ENCODE assay signal across 9 cellular contexts in the genomic region with DNA sequence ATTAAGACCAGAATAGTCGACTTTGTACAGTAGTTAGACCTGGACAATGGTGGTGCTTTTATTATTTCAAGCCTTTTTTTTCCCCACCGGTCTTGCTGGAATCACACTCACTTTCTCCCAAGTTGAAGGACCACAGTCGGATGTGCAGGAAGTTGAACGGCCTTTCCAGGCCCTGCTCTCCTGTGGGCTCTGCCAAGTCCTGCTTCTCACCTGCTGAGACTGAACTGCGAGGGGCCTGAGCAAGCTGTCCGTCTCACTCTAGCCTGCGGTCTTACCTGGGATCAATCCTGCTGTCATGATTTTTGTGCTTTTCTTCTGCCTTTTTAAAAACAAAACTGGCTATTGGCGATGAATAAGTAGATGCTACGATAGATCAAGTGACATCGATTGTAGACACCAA. TPM values are rescaled to one million over a fixed set of nuclear protein-coding genes. Genes with fewer than 3 reads are reported as not detected.
A peak's percentile ranks its signal among the peaks of the same experiment; 100 is the strongest.
DNase-seq lines count a peak whose midpoint lies in the region; ATAC-seq, FAIRE-seq and TF ChIP-seq lines count a peak whose summit lies in the region.
"Had no signal": no experiment of that assay in that cellular context is flagged by ENCODE, and none has a peak within 500 bp of the region (broad histone marks: within the 10 kb centered on the region; RNA-seq: fewer than 3 reads in every experiment).

No MANE protein-coding gene starts in this region.

- no peak overlapping the region for H2AFZ ChIP-seq in neuronal stem cell (ENCODE audit: low read length)

- H3K9me3 ChIP-seq in neuronal stem cell (replicated peaks in 1 of 2; ENCODE audit: control insufficient read depth in 2 of 2, insufficient read depth in 1 of 2, low read depth in 1 of 2, low read length in 2 of 2): no peaks in the 10 kb centered on the region
- H3K9me3 ChIP-seq: gastroesophageal sphincter had no signal

- H3K27me3 ChIP-seq in dorsolateral prefrontal cortex: no peaks in the 10 kb centered on the region
- H3K27me3 ChIP-seq in neuronal stem cell (ENCODE audit: control insufficient read depth in 3 of 3, insufficient read depth in 3 of 3, low read depth in 1 of 3, low read length in 3 of 3): no peaks in the 10 kb centered on the region
- H3K27me3 ChIP-seq: gastroesophageal sphincter had no signal

- ATAC-seq in HG02678 (IDR thresholded peaks at IDR 0.05; ENCODE audit: unreplicated experiment) (no peak), GM18870 (IDR thresholded peaks at IDR 0.05; ENCODE audit: unreplicated experiment) (no peak), left cardiac atrium (no peak)

- H3K4me3 ChIP-seq in dorsolateral prefrontal cortex (peak overlapping the region in 45 of 59 donors; percentile 61 to 91 (median 79)), neuronal stem cell (ENCODE audit: low read length in 2 of 2) (peak overlapping the region; percentile 73 to 97)

- H3K23ac ChIP-seq in neuronal stem cell (ENCODE audit: low read depth, low read length, poor library complexity): no peak overlapping the region

- FAIRE-seq in D721Med (lab: Jason Lieb, UNC): no peak

- peak overlapping the region in 6 of 59 donors; percentile 29 to 88 (median 73) for H3K27ac ChIP-seq in dorsolateral prefrontal cortex
- no peak overlapping the region for H3K27ac ChIP-seq in neuronal stem cell (replicated peaks; ENCODE audit: low read length)

- peak overlapping the region; percentile 6 for H2AK5ac ChIP-seq in neuronal stem cell (ENCODE audit: low read depth, low read length)

- H3K14ac ChIP-seq in neuronal stem cell (ENCODE audit: low read length): no peak overlapping the region

- no CpG with 5 or more reads among the region's 10 CpGs for WGBS in neuronal stem cell (ENCODE audit: extremely low coverage in 2 of 2, insufficient read length in 2 of 2, insufficient replicate concordance in 1 of 2), 2 donors

- H3K4ac ChIP-seq in neuronal stem cell (ENCODE audit: low read length): no peak overlapping the region

- H3K79me1 ChIP-seq in neuronal stem cell (ENCODE audit: low read depth, low read length): peaks cover 2% of the 10 kb centered on the region

- peaks cover 6 to 7% of the 10 kb centered on the region in 2 donors for H3K4me1 ChIP-seq in neuronal stem cell (ENCODE audit: control insufficient read depth in 2 of 2, insufficient read depth in 1 of 2, low read depth in 1 of 2, low read length in 2 of 2)

- H4K8ac ChIP-seq in neuronal stem cell (ENCODE audit: low read depth, low read length): no peak overlapping the region

- peaks cover 21 to 58% of the 10 kb centered on the region in 2 donors for H3K36me3 ChIP-seq in neuronal stem cell (replicated peaks in 1 of 2; ENCODE audit: control insufficient read depth in 2 of 2, insufficient read depth in 2 of 2, low read length in 2 of 2)

- H2BK15ac ChIP-seq in neuronal stem cell (ENCODE audit: low read length): no peak overlapping the region

- DNase-seq in EH (ENCODE audit: low read depth) (peak; percentile 11), NCI-H69 (lab: John Stamatoyannopoulos, UW) (peak; percentile 43), dorsolateral prefrontal cortex (no peak), neuronal stem cell (ENCODE audit: low spot score) (no peak), D721Med (ENCODE audit: insufficient read length, low spot score) (no peak), left cardiac atrium (no peak)

- no peak overlapping the region for H4K91ac ChIP-seq in neuronal stem cell (ENCODE audit: low read depth, low read length, poor library complexity)

- no peak overlapping the region for H2BK5ac ChIP-seq in neuronal stem cell (ENCODE audit: low read length)

- TF ChIP-seq CTCF in dorsolateral prefrontal cortex (IDR thresholded peaks at IDR 0.05 in 54 of 56, conservative IDR thresholded peaks at IDR 0.05 in 2 of 56; ENCODE audit: low read depth in 1 of 56, partially characterized antibody in 56 of 56) (no peak), D721Med (IDR thresholded peaks at IDR 0.05; ENCODE audit: insufficient read depth, missing control alignments) (no peak)

- H2BK12ac ChIP-seq in neuronal stem cell (ENCODE audit: low read length): no peak overlapping the region

- intact Hi-C loops in dorsolateral prefrontal cortex (cut with DNase I): loop anchor here in 1 of 2 donors (2.0 kb wide), 1 partner anchor 19 kb away; the partner anchor contains the start of gene VPS53
- intact Hi-C loops in left cardiac atrium (cut with DNase I): no loop called here

- peak overlapping the region; percentile 86 for H3K4me2 ChIP-seq in neuronal stem cell (ENCODE audit: insufficient read depth, low read length, poor library complexity, severe bottlenecking)

- H3K9ac ChIP-seq in neuronal stem cell (ENCODE audit: low read depth, low read length, poor library complexity): peak overlapping the region; percentile 75

- no peak overlapping the region for H2BK120ac ChIP-seq in neuronal stem cell (ENCODE audit: low read depth, low read length)

- no peak overlapping the region for H3K18ac ChIP-seq in neuronal stem cell (ENCODE audit: low read length)

RNA-seq across cellular contexts. Expression of gene TLCD3A, which starts 1.3 kb away (rescaled TPM):
- total RNA-seq in dorsolateral prefrontal cortex (10 to 100 TPM in 18 of 120 experiments, 1 to 10 TPM in 102; 4.2 to 19.9 (median 7.4) TPM), left cardiac atrium (1 to 10 TPM; 4.8 to 8.3 TPM)
- 25.6 TPM for polyA plus RNA-seq in neuronal stem cell (2013, experiment 1 of 2)
- polyA plus RNA-seq in neuronal stem cell (2013, experiment 2 of 2): 25.3 TPM

RNA-seq across cellular contexts. Expression of gene GEMIN4, which starts 18.3 kb away (rescaled TPM):
- total RNA-seq in dorsolateral prefrontal cortex (10 to 100 TPM in 117 of 120 experiments, 1 to 10 TPM in 3; 9.5 to 23.3 (median 14.0) TPM), left cardiac atrium (10 to 100 TPM; 11.8 to 15.4 TPM)
- 23.9 TPM for polyA plus RNA-seq in neuronal stem cell (2013, experiment 1 of 2)
- polyA plus RNA-seq in neuronal stem cell (2013, experiment 2 of 2): 22.5 TPM

RNA-seq across cellular contexts. Expression of gene VPS53, which starts 19.1 kb away (rescaled TPM):
- total RNA-seq in dorsolateral prefrontal cortex (100 to 1,000 TPM in 118 of 120 experiments, 10 to 100 TPM in 2; 97.4 to 231 (median 164) TPM), left cardiac atrium (10 to 100 TPM; 39.7 to 61.9 TPM)
- polyA plus RNA-seq in neuronal stem cell (2013, experiment 1 of 2): 14.6 TPM
- polyA plus RNA-seq in neuronal stem cell (2013, experiment 2 of 2): 14.5 TPM

RNA-seq across cellular contexts. Expression of gene GLOD4, which starts 48.3 kb away (rescaled TPM):
- 10 to 100 TPM; 33.7 to 99.3 (median 65.6) TPM for total RNA-seq in dorsolateral prefrontal cortex
- 79.0 TPM for polyA plus RNA-seq in neuronal stem cell (2013, experiment 1 of 2)
- 78.5 TPM for polyA plus RNA-seq in neuronal stem cell (2013, experiment 2 of 2)
- total RNA-seq in left cardiac atrium: 10 to 100 TPM; 32.7 to 41.1 TPM

RNA-seq across cellular contexts. Expression of gene MRM3, which starts 48.4 kb away (rescaled TPM):
- 10 to 100 TPM in 117 of 120 experiments, 1 to 10 TPM in 3; 8.5 to 20.4 (median 15.0) TPM for total RNA-seq in dorsolateral prefrontal cortex
- 11.1 TPM for polyA plus RNA-seq in neuronal stem cell (2013, experiment 1 of 2)
- polyA plus RNA-seq in neuronal stem cell (2013, experiment 2 of 2): 11.0 TPM
- 10 to 100 TPM; 14.9 to 17.7 TPM for total RNA-seq in left cardiac atrium

Comparison
In these comparisons a context has a peak if more than half of its experiments do, and no peak if none do; other contexts are left out.
1. DNase-seq: peak in EH (single experiment) and NCI-H69 (single experiment); none in dorsolateral prefrontal cortex (0 of 10), neuronal stem cell (single experiment), D721Med (single experiment) and left cardiac atrium (single experiment).